In genomic region chr12:117192057-117192456, GRCh38 we compare ENCODE assay signal across 12 cellular contexts. TPM values are rescaled to one million over a fixed set of nuclear protein-coding genes. Genes with fewer than 3 reads are reported as not detected.
DNase-seq lines count a peak whose midpoint lies in the region; ATAC-seq and TF ChIP-seq lines count a peak whose summit lies in the region.
"Had no signal": no experiment of that assay in that cellular context is flagged by ENCODE, and none has a peak within 500 bp of the region (broad histone marks: within the 10 kb centered on the region; RNA-seq: fewer than 3 reads in every experiment).

No MANE protein-coding gene starts in this region.

- peaks cover 3 to 8% (median 4%) of the 10 kb centered on the region in 3 donors for H3K36me3 Mint-ChIP-seq in naive thymus-derived CD8-positive, alpha-beta T cell

- intact Hi-C loops in heart right ventricle (cut with DNase I), result no loop called here

- POLR2A ChIA-PET in naive thymus-derived CD8-positive, alpha-beta T cell (lab: Charles Lee), result no interaction called here

- H3K27ac Mint-ChIP-seq in naive thymus-derived CD8-positive, alpha-beta T cell, result peak overlapping the region in 5 of 10 donors; percentile 31 to 80 (median 36)
- H3K27ac Mint-ChIP-seq: HFFc6 had no signal

- peaks cover 11 to 36% (median 23%) of the 10 kb centered on the region in 4 donors for H3K4me1 Mint-ChIP-seq in naive thymus-derived CD8-positive, alpha-beta T cell

- H3K4me3 ChIP-seq in H7 (ENCODE audit: insufficient read depth, low read depth, low read length), result no peak overlapping the region
- no peak overlapping the region for H3K4me3 ChIP-seq in heart right ventricle

- no peak overlapping the region for H3K27ac ChIP-seq in heart right ventricle
- H3K27ac ChIP-seq: VCaP had no signal

- peak; percentile 34 for DNase-seq in NCI-H2029 (lab: John Stamatoyannopoulos, UW)
- no peak for DNase-seq in NCI-H2029 treated with DMSO at 0.1 percent for 48 hours (lab: John Stamatoyannopoulos, UW)
- DNase-seq in H7, result peak; percentile 42
- peak; percentile 19 for DNase-seq in amniotic epithelial cell (ENCODE audit: low read depth)
- DNase-seq in naive thymus-derived CD8-positive, alpha-beta T cell, result no peak
- no peak for DNase-seq in inferior parietal cortex (ENCODE audit: extremely low spot score)
- DNase-seq in heart right ventricle, result no peak
- DNase-seq in activated effector memory CD4-positive, alpha-beta T cell treated with anti-CD3 and anti-CD28 coated beads, Interleukin-2, amount 50 U/mL, for 16 hours, result no peak
- DNase-seq: DND-41, HFFc6, RPMI8226 had no signal

- H3K9me3 ChIP-seq in heart right ventricle, result peaks cover 0 to 6% (median 0%) of the 10 kb centered on the region in 11 donors

- ATAC-seq in naive thymus-derived CD8-positive, alpha-beta T cell, result no peak
- no peak for ATAC-seq in heart right ventricle

- peak overlapping the region in 9 of 10 donors; percentile 7 to 90 (median 16) for H3K4me3 Mint-ChIP-seq in naive thymus-derived CD8-positive, alpha-beta T cell
- H3K4me3 Mint-ChIP-seq: HFFc6 had no signal

- H3K27me3 Mint-ChIP-seq in naive thymus-derived CD8-positive, alpha-beta T cell, result peaks cover 0 to 9% (median 0%) of the 10 kb centered on the region in 5 donors

- H3K27me3 ChIP-seq in H7 (ENCODE audit: control insufficient read depth, insufficient read depth, low read length) (no peaks in the 10 kb centered on the region), heart right ventricle (peaks cover 0 to 2% (median 0%) of the 10 kb centered on the region in 7 donors)

- H3K9me3 Mint-ChIP-seq in naive thymus-derived CD8-positive, alpha-beta T cell, result no peaks in the 10 kb centered on the region
- H3K9me3 Mint-ChIP-seq: HFFc6 had no signal

- H3K36me3 ChIP-seq in H7 (replicated peaks; ENCODE audit: control insufficient read depth, insufficient read depth, low read length), result peaks cover 2% of the 10 kb centered on the region
- H3K36me3 ChIP-seq in heart right ventricle, result peaks cover 0 to 14% (median under 1%) of the 10 kb centered on the region in 9 donors

- no peak for TF ChIP-seq CTCF in heart right ventricle (IDR thresholded peaks at IDR 0.05)

- H3K4me1 ChIP-seq in heart right ventricle, result peaks cover 0 to 25% (median 13%) of the 10 kb centered on the region in 9 donors

- WGBS in heart right ventricle, 2 donors, result 82 to 83% methylated on average over 2 of the region's 2 CpGs

RNA-seq across cellular contexts. Expression of gene FBXO21, which starts 1.8 kb away (rescaled TPM):
- 44.1 and 84.2 TPM in 2 replicates for total RNA-seq in H7 (2014; rRNA removed; shearing (Covaris generic))
- total RNA-seq in naive thymus-derived CD8-positive, alpha-beta T cell, result 10 to 100 TPM; 50.2 to 53.3 TPM
- 10 to 100 TPM; 46.9 to 54.9 (median 48.6) TPM for polyA plus RNA-seq in naive thymus-derived CD8-positive, alpha-beta T cell
- 10 to 100 TPM; 28.0 to 75.1 (median 53.6) TPM for total RNA-seq in heart right ventricle
- 10 to 100 TPM; 10.2 to 12.4 TPM for polyA plus RNA-seq in heart right ventricle

Comparison
In these comparisons a context has a peak if more than half of its experiments do, and no peak if none do; other contexts are left out.
1. DNase-seq: peak in NCI-H2029 (single experiment), H7 (single experiment) and amniotic epithelial cell (single experiment); none in NCI-H2029 treated with DMSO at 0.1 percent for 48 hours (single experiment), naive thymus-derived CD8-positive, alpha-beta T cell (0 of 10), inferior parietal cortex (single experiment), heart right ventricle (0 of 2) and activated effector memory CD4-positive, alpha-beta T cell treated with anti-CD3 and anti-CD28 coated beads, Interleukin-2, amount 50 U/mL, for 16 hours (single experiment).